13 cellular contexts compared by ENCODE assay signal in the genomic region with DNA sequence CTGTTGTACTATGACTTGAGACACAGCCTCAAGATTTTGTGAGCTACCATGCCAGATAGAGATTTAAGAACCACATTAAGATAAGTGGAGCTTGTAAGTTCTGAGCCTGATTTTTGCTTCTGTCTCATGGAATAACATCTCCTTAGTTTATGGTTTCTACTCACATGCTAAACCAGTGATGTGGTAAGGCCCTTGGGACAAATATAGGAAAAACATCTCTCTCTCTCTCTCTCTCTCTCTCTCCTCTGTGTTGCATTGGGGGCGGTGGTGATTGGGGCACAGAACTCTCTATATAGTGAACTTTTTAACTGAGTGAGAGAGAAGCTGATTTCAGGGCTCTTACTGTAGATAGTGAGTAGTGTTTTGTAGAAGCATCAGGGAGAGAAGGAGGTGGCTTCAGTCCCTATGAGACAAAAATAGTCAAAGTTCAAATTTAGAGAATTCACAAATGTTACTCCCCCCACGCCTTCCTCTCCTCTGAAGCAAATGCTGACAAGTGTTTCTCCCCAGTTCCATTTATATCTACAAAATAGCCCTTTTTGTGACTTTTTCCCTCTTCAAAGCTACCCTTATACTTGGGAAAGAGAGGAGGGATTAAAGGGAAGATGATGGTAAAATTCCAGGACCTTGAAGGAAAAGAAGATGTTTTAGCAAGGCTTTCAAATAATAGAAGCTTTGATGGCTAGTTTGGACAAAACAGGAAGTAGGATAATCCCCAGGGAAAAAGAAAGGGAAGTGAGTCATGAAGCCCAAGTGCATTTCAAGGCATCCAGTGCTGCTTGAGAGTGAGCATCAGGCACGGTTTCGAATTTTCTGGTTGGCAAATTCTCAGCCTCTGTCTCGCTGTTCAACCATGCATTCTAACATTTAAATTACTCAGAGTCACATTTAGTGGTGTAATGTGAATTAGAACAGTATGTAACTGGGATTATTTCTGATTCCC.
DNase-seq lines count a peak whose midpoint lies in the region; ATAC-seq, FAIRE-seq and TF ChIP-seq lines count a peak whose summit lies in the region.
"Had no signal": no experiment of that assay in that cellular context is flagged by ENCODE, and none has a peak within 500 bp of the region (broad histone marks: within the 10 kb centered on the region; RNA-seq: fewer than 3 reads in every experiment).

No MANE protein-coding gene starts in this region.

- H3K27me3 ChIP-seq in keratinocyte (ENCODE audit: control insufficient read depth, extremely low read depth, insufficient read depth, low read length), result no peaks in the 10 kb centered on the region
- H3K27me3 ChIP-seq: testis had no signal

- no peaks in the 10 kb centered on the region for H3K9me3 ChIP-seq in keratinocyte (ENCODE audit: control insufficient read depth, low read depth, low read length)
- H3K9me3 ChIP-seq: prostate gland, testis had no signal

- no peaks in the 10 kb centered on the region for H3K36me3 Mint-ChIP-seq in activated B cell treated with CpG ODN at 0.5 μM for 24 hours (ENCODE audit: low read depth)
- peaks cover 5% of the 10 kb centered on the region for H3K36me3 Mint-ChIP-seq in WTC11

- H3K27ac ChIP-seq in keratinocyte (ENCODE audit: control insufficient read depth, insufficient read depth, low read length), result no peak overlapping the region
- H3K27ac ChIP-seq: prostate gland, testis had no signal

- POLR2A ChIA-PET in activated B cell treated with CpG ODN at 0.5 μM for 24 hours (lab: Charles Lee) (interaction anchor here (0.7 to 1.2 kb wide), 3 partner anchors 11 to 134 kb away, joined by 3 to 4 read pairs (median 3); partner anchors contain the start of gene AP1S2), WTC11 (lab: Charles Lee) (no interaction called here)

- H3K36me3 ChIP-seq in keratinocyte (ENCODE audit: control insufficient read depth in 2 of 2, extremely low read depth in 1 of 2, insufficient read depth in 2 of 2, low read length in 2 of 2), result no peaks in the 10 kb centered on the region
- H3K36me3 ChIP-seq: prostate gland had no signal

- DNase-seq in AG08396 (ENCODE audit: low spot score) (peak; percentile 34), HFF-Myc (ENCODE audit: extremely low read depth, low read depth) (peak; percentile 36), activated B cell treated with CpG ODN at 0.5 μM for 24 hours (no peak), keratinocyte (ENCODE audit: low read depth, low spot score) (no peak), anterior cingulate cortex (lab: John Stamatoyannopoulos, UW) (no peak), midbrain (lab: John Stamatoyannopoulos, UW) (no peak), WTC11 (ENCODE audit: low spot score) (no peak)
- DNase-seq: activated CD4-positive, alpha-beta T cell treated with anti-CD3 and anti-CD28 coated beads, Interleukin-2, amount 10 ng/mL, durations not matched to agents 24 days and 14 days; DND-41; NCI-H2081; testis had no signal

- ATAC-seq in activated B cell treated with CpG ODN at 0.5 μM for 24 hours (ENCODE audit: low read depth) (peak; percentile 89), WTC11 (no peak), HG03457 (IDR thresholded peaks at IDR 0.05; ENCODE audit: unreplicated experiment) (no peak)

- H3K27me3 Mint-ChIP-seq in activated B cell treated with CpG ODN at 0.5 μM for 24 hours (no peaks in the 10 kb centered on the region), WTC11 (ENCODE audit: low read depth) (peaks cover 3% of the 10 kb centered on the region; the same call in 1 of the 2 replicates)
- H3K27me3 Mint-ChIP-seq: activated CD4-positive, alpha-beta T cell treated with anti-CD3 and anti-CD28 coated beads, Interleukin-2, amount 10 ng/mL, durations not matched to agents 24 days and 14 days had no signal

- H3K4me3 ChIP-seq in HFF-Myc (replicated peaks; ENCODE audit: low read depth, low read length) (no peak overlapping the region), keratinocyte (ENCODE audit: control insufficient read depth in 2 of 3, extremely low read depth in 1 of 3, insufficient read depth in 2 of 3, low read depth in 1 of 3, low read length in 3 of 3) (no peak overlapping the region)
- H3K4me3 ChIP-seq: prostate gland, testis had no signal

- dilution Hi-C loops in keratinocyte (cut with MboI; ENCODE audit: extremely low pct_ligation_motif_present, low sequenced_read_pairs), result no loop called here

- H2AFZ ChIP-seq in keratinocyte (ENCODE audit: control insufficient read depth, low read length), result peak overlapping the region; percentile 2

- intact Hi-C loops in activated B cell treated with CpG ODN at 0.5 μM for 24 hours (cut with micrococcal nuclease), result loop anchor here (1.0 to 5.0 kb wide), 3 partner anchors 87 to 135 kb away; partner anchors contain the start of genes AP1S2 and GRPR

- H3K9ac ChIP-seq in keratinocyte (ENCODE audit: control insufficient read depth, extremely low read depth, insufficient read depth, low read length), result no peak overlapping the region

- H3K9me1 ChIP-seq in keratinocyte (ENCODE audit: control insufficient read depth, extremely low read depth, insufficient read depth, low read length), result no peaks in the 10 kb centered on the region

- CTCF ChIA-PET in activated B cell treated with CpG ODN at 0.5 μM for 24 hours (lab: Charles Lee), result no interaction called here
- CTCF ChIA-PET in WTC11 (lab: Charles Lee), result no interaction called here

- H3K27ac Mint-ChIP-seq in activated B cell treated with CpG ODN at 0.5 μM for 24 hours (peak overlapping the region; percentile 88), WTC11 (no peak overlapping the region)
- H3K27ac Mint-ChIP-seq: activated CD4-positive, alpha-beta T cell treated with anti-CD3 and anti-CD28 coated beads, Interleukin-2, amount 10 ng/mL, durations not matched to agents 24 days and 14 days had no signal

- H3K9me3 Mint-ChIP-seq in activated B cell treated with CpG ODN at 0.5 μM for 24 hours (no peaks in the 10 kb centered on the region), WTC11 (peaks cover 11% of the 10 kb centered on the region)

- TF ChIP-seq CTCF in HFF-Myc (IDR thresholded peaks at IDR 0.05; ENCODE audit: low read depth, low read length, missing control alignments) (no peak), activated B cell treated with CpG ODN at 0.5 μM for 24 hours (IDR thresholded peaks at IDR 0.05) (no peak), keratinocyte (optimal IDR thresholded peaks at IDR 0.05 in 1 of 3, IDR thresholded peaks at IDR 0.05 in 1 of 3, conservative IDR thresholded peaks at IDR 0.05 in 1 of 3; ENCODE audit: extremely low read depth in 1 of 3, insufficient read depth in 2 of 3, low read length in 3 of 3) (no peak), WTC11 (IDR thresholded peaks at IDR 0.05) (no peak)

- H4K20me1 ChIP-seq in keratinocyte (ENCODE audit: control insufficient read depth, extremely low read depth, insufficient read depth, low read length), result no peaks in the 10 kb centered on the region

- FAIRE-seq in keratinocyte (lab: Jason Lieb, UNC), result peak; percentile 74

- H3K4me3 Mint-ChIP-seq in activated B cell treated with CpG ODN at 0.5 μM for 24 hours, result peak overlapping the region; percentile 64
- no peak overlapping the region for H3K4me3 Mint-ChIP-seq in WTC11
- H3K4me3 Mint-ChIP-seq: activated CD4-positive, alpha-beta T cell treated with anti-CD3 and anti-CD28 coated beads, Interleukin-2, amount 10 ng/mL, durations not matched to agents 24 days and 14 days had no signal

- H3K4me1 Mint-ChIP-seq in activated B cell treated with CpG ODN at 0.5 μM for 24 hours (peaks cover 26% of the 10 kb centered on the region), WTC11 (peaks cover 10% of the 10 kb centered on the region)

- H3K79me2 ChIP-seq in keratinocyte (ENCODE audit: control insufficient read depth, insufficient read depth, low read length), result no peaks in the 10 kb centered on the region

- peaks cover 3% of the 10 kb centered on the region for H3K4me1 ChIP-seq in keratinocyte (ENCODE audit: control insufficient read depth, extremely low read depth, insufficient read depth, low read length)
- H3K4me1 ChIP-seq: prostate gland, testis had no signal

- H3K4me2 ChIP-seq in keratinocyte (ENCODE audit: control insufficient read depth, extremely low read depth, insufficient read depth, low read depth, low read length), result no peak overlapping the region

TF ChIP-seq in WTC11, 78 proteins besides CTCF, POLR2A, EP300 and RAD21:
- no peak for TF ChIP-seq ZNF121 (CRISPR knock-in tag; IDR thresholded peaks at IDR 0.05)
- TF ChIP-seq ZNF512 (CRISPR knock-in tag; IDR thresholded peaks at IDR 0.05; ENCODE audit: borderline replicate concordance), result no peak
- TF ChIP-seq ZNF396 (CRISPR knock-in tag; IDR thresholded peaks at IDR 0.05; ENCODE audit: borderline replicate concordance), result no peak

Comparison
In these comparisons a context has a peak if more than half of its experiments do, and no peak if none do; other contexts are left out.
1. DNase-seq: peak in AG08396 (single experiment) and HFF-Myc (single experiment); none in activated B cell treated with CpG ODN at 0.5 μM for 24 hours (single experiment), keratinocyte (single experiment), anterior cingulate cortex (0 of 58), midbrain (single experiment) and WTC11 (single experiment).